ENCODE assay signal across 1 cellular context in the genomic region with DNA sequence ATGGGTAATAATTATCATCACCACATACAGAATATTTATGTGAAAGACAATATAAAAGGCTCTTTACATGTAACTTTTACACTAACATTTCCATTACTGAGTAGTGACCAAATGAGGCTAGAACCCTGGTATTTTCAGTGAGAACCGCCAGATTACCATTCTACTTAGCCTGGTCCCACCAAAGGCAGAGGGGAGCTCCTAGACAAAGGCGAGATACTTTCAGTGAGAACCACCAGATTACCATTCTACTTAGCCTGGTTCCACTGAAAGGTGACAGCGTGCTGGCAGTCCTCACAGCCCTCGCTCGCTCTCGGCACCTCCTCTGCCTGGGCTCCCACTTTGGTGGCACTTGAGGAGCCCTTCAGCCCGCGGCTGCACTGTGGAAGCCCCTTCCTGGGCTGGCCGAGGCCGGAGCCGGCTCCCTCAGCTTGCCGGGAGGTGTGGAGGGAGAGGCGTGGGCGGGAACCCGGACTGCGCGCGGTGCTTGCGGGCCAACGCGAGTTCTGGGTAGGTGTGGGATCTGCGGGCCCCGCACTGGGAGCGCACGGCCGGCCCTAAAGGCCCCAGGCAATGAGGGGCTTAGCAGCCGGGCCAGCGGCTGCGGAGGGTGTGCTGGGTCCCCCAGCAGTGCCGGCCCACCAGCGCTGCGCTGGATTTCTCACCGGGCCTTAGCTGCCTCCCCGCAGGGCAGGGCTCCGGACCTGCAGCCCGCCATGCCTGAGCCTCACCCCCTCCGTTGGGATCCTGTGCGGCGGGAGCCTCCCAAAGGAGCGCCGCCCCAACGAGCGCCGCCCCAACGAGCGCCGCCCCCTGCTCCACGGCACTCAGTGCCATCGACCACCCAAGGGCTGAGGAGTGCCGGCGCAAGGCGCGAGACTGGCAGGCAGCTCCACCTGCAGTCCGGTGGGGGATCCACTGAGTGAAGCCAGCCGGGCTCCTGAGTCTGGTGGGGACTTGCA.
A peak's percentile ranks its signal among the peaks of the same experiment; 100 is the strongest.
TF ChIP-seq lines count a peak whose summit lies in the region.

No MANE protein-coding gene starts in this region.

TF ChIP-seq in HEK293, 187 proteins besides CTCF, POLR2A, EP300 and RAD21 (continued from another document):
- TF ChIP-seq, protein P1, sequence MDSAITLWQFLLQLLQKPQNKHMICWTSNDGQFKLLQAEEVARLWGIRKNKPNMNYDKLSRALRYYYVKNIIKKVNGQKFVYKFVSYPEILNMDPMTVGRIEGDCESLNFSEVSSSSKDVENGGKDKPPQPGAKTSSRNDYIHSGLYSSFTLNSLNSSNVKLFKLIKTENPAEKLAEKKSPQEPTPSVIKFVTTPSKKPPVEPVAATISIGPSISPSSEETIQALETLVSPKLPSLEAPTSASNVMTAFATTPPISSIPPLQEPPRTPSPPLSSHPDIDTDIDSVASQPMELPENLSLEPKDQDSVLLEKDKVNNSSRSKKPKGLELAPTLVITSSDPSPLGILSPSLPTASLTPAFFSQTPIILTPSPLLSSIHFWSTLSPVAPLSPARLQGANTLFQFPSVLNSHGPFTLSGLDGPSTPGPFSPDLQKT (IDR thresholded peaks at IDR 0.05; ENCODE audit: borderline replicate concordance, low read depth, low read length): no peak
- TF ChIP-seq ZNF24 (tag by site-specific recombination; IDR thresholded peaks at IDR 0.05): no peak
- no peak for TF ChIP-seq ZNF645 (tag by site-specific recombination; IDR thresholded peaks at IDR 0.05)
- no peak for TF ChIP-seq ZNF473 (tag by site-specific recombination; IDR thresholded peaks at IDR 0.05)
- TF ChIP-seq ZBTB48 (tag by site-specific recombination; IDR thresholded peaks at IDR 0.05): no peak; the same call in 1 of the 2 replicates
- TF ChIP-seq, protein P2, sequence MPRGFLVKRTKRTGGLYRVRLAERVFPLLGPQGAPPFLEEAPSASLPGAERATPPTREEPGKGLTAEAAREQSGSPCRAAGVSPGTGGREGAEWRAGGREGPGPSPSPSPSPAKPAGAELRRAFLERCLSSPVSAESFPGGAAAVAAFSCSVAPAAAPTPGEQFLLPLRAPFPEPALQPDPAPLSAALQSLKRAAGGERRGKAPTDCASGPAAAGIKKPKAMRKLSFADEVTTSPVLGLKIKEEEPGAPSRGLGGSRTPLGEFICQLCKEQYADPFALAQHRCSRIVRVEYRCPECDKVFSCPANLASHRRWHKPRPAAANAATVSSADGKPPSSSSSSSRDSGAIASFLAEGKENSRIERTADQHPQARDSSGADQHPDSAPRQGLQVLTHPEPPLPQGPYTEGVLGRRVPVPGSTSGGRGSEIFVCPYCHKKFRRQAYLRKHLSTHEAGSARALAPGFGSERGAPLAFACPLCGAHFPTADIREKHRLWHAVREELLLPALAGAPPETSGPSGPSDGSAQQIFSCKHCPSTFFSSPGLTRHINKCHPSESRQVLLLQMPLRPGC (tag by site-specific recombination; IDR thresholded peaks at IDR 0.05): no peak
- TF ChIP-seq GLI2 (tag by site-specific recombination; IDR thresholded peaks at IDR 0.05; ENCODE audit: borderline replicate concordance, low read depth): no peak
- no peak for TF ChIP-seq ZNF701 (tag by site-specific recombination; IDR thresholded peaks at IDR 0.05)
- TF ChIP-seq ZNF211 (tag by site-specific recombination; IDR thresholded peaks at IDR 0.05; ENCODE audit: low read depth): no peak
- TF ChIP-seq ZNF23 (tag by site-specific recombination; IDR thresholded peaks at IDR 0.05; ENCODE audit: borderline replicate concordance): no peak
- TF ChIP-seq MZF1 (tag by site-specific recombination; IDR thresholded peaks at IDR 0.05; ENCODE audit: borderline replicate concordance): peak; percentile 81; the same call in 1 of the 2 replicates
- TF ChIP-seq ZNF366 (tag by site-specific recombination; conservative IDR thresholded peaks at IDR 0.05): no peak
- TF ChIP-seq ZNF214 (tag by site-specific recombination; IDR thresholded peaks at IDR 0.05; ENCODE audit: borderline replicate concordance): no peak
- no peak for TF ChIP-seq ZNF404 (tag by site-specific recombination; IDR thresholded peaks at IDR 0.05)
- TF ChIP-seq OSR2 (tag by site-specific recombination; IDR thresholded peaks at IDR 0.05): no peak
- TF ChIP-seq ZNF19 (tag by site-specific recombination; IDR thresholded peaks at IDR 0.05; ENCODE audit: low read depth): no peak
- TF ChIP-seq ZBTB1 (tag by site-specific recombination; IDR thresholded peaks at IDR 0.05): no peak
- no peak for TF ChIP-seq ZNF768 (tag by site-specific recombination; IDR thresholded peaks at IDR 0.05)
- TF ChIP-seq, protein P3, sequence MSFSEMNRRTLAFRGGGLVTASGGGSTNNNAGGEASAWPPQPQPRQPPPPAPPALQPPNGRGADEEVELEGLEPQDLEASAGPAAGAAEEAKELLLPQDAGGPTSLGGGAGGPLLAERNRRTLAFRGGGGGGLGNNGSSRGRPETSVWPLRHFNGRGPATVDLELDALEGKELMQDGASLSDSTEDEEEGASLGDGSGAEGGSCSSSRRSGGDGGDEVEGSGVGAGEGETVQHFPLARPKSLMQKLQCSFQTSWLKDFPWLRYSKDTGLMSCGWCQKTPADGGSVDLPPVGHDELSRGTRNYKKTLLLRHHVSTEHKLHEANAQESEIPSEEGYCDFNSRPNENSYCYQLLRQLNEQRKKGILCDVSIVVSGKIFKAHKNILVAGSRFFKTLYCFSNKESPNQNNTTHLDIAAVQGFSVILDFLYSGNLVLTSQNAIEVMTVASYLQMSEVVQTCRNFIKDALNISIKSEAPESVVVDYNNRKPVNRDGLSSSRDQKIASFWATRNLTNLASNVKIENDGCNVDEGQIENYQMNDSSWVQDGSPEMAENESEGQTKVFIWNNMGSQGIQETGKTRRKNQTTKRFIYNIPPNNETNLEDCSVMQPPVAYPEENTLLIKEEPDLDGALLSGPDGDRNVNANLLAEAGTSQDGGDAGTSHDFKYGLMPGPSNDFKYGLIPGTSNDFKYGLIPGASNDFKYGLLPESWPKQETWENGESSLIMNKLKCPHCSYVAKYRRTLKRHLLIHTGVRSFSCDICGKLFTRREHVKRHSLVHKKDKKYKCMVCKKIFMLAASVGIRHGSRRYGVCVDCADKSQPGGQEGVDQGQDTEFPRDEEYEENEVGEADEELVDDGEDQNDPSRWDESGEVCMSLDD (tag by site-specific recombination; IDR thresholded peaks at IDR 0.05): no peak
- peak; percentile 64; the same call in 1 of the 2 replicates for TF ChIP-seq ZBTB20 (tag by site-specific recombination; IDR thresholded peaks at IDR 0.05)
- no peak for TF ChIP-seq ZNF544 (tag by site-specific recombination; IDR thresholded peaks at IDR 0.05)
- TF ChIP-seq ZNF335 (tag by site-specific recombination; conservative IDR thresholded peaks at IDR 0.05): peak; percentile 86
- no peak for TF ChIP-seq ZSCAN4 (tag by site-specific recombination; IDR thresholded peaks at IDR 0.05)
- TF ChIP-seq ZEB2 (tag by site-specific recombination; IDR thresholded peaks at IDR 0.05): no peak
- TF ChIP-seq ZNF629 (tag by site-specific recombination; IDR thresholded peaks at IDR 0.05): 0 out of 2 replicates have a peak, but pooled peaks have one; percentile 12
- peak; percentile 51; the same call in 1 of the 2 replicates for TF ChIP-seq ZFP37 (tag by site-specific recombination; IDR thresholded peaks at IDR 0.05)
- no peak for TF ChIP-seq ZNF221 (tag by site-specific recombination; IDR thresholded peaks at IDR 0.05; ENCODE audit: borderline replicate concordance)
- TF ChIP-seq ZNF324 (tag by site-specific recombination; IDR thresholded peaks at IDR 0.05): no peak
- no peak for TF ChIP-seq ZNF138 (tag by site-specific recombination; IDR thresholded peaks at IDR 0.05; ENCODE audit: borderline replicate concordance)
- TF ChIP-seq ZNF48 (tag by site-specific recombination; IDR thresholded peaks at IDR 0.05): no peak
- no peak for TF ChIP-seq ZNF140 (tag by site-specific recombination; IDR thresholded peaks at IDR 0.05)
- TF ChIP-seq, protein P4, sequence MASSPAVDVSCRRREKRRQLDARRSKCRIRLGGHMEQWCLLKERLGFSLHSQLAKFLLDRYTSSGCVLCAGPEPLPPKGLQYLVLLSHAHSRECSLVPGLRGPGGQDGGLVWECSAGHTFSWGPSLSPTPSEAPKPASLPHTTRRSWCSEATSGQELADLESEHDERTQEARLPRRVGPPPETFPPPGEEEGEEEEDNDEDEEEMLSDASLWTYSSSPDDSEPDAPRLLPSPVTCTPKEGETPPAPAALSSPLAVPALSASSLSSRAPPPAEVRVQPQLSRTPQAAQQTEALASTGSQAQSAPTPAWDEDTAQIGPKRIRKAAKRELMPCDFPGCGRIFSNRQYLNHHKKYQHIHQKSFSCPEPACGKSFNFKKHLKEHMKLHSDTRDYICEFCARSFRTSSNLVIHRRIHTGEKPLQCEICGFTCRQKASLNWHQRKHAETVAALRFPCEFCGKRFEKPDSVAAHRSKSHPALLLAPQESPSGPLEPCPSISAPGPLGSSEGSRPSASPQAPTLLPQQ (tag by site-specific recombination; IDR thresholded peaks at IDR 0.05): peak; percentile 43; the same call in 1 of the 2 replicates
- TF ChIP-seq ZBTB49 (tag by site-specific recombination; IDR thresholded peaks at IDR 0.05; ENCODE audit: low read depth): no peak
- no peak for TF ChIP-seq ZNF184 (tag by site-specific recombination; IDR thresholded peaks at IDR 0.05)
- TF ChIP-seq, protein P5, sequence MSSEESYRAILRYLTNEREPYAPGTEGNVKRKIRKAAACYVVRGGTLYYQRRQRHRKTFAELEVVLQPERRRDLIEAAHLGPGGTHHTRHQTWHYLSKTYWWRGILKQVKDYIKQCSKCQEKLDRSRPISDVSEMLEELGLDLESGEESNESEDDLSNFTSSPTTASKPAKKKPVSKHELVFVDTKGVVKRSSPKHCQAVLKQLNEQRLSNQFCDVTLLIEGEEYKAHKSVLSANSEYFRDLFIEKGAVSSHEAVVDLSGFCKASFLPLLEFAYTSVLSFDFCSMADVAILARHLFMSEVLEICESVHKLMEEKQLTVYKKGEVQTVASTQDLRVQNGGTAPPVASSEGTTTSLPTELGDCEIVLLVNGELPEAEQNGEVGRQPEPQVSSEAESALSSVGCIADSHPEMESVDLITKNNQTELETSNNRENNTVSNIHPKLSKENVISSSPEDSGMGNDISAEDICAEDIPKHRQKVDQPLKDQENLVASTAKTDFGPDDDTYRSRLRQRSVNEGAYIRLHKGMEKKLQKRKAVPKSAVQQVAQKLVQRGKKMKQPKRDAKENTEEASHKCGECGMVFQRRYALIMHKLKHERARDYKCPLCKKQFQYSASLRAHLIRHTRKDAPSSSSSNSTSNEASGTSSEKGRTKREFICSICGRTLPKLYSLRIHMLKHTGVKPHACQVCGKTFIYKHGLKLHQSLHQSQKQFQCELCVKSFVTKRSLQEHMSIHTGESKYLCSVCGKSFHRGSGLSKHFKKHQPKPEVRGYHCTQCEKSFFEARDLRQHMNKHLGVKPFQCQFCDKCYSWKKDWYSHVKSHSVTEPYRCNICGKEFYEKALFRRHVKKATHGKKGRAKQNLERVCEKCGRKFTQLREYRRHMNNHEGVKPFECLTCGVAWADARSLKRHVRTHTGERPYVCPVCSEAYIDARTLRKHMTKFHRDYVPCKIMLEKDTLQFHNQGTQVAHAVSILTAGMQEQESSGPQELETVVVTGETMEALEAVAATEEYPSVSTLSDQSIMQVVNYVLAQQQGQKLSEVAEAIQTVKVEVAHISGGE (tag by site-specific recombination; conservative IDR thresholded peaks at IDR 0.05; ENCODE audit: low read depth): 0 out of 2 replicates have a peak, but pooled peaks have one; percentile 7
- TF ChIP-seq ZNF350 (tag by site-specific recombination; IDR thresholded peaks at IDR 0.05): no peak
- TF ChIP-seq MEIS1 (CRISPR knock-in tag; IDR thresholded peaks at IDR 0.05; ENCODE audit: borderline replicate concordance): no peak
- TF ChIP-seq KLF8 (tag by site-specific recombination; IDR thresholded peaks at IDR 0.05): peak; percentile 56; the same call in 1 of the 2 replicates
- TF ChIP-seq ZNF121 (tag by site-specific recombination; IDR thresholded peaks at IDR 0.05): no peak
- TF ChIP-seq ZNF155 (tag by site-specific recombination; IDR thresholded peaks at IDR 0.05): no peak
- TF ChIP-seq ZNF560 (tag by site-specific recombination; IDR thresholded peaks at IDR 0.05; ENCODE audit: borderline replicate concordance): no peak
- TF ChIP-seq ZNF146 (tag by site-specific recombination; IDR thresholded peaks at IDR 0.05): no peak
